ENCODE assay signal across 9 cellular contexts in the genomic region with DNA sequence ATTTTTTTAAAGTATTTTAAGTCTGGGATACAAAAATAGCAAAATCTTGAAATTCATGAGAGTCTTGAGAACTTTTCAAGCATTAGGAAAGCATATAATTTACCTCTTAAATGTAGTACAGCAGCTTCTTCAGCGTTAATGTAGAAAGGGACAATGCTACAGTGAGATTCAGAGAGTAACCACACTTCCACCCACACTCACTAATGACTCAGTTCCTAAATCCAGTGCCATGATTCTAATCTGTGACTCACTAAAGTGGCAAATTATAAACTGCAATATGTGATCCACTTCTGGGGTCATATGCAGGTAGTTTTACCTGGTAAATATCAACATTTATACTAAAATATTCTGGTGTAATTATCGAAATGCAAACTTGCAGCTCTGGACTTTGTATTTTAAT.
"Had no signal": no experiment of that assay in that cellular context is flagged by ENCODE, and none has a peak within 500 bp of the region (broad histone marks: within the 10 kb centered on the region; RNA-seq: fewer than 3 reads in every experiment).

No MANE protein-coding gene starts in this region.

- DNase-seq: activated effector memory CD4-positive, alpha-beta T cell treated with Interleukin-2 at 50 U/mL for 16 hours; activated T-cell treated with anti-CD3 and anti-CD28 coated beads, Interleukin-2, amount 50 U/mL, for 24 hours; amygdala; posterior cingulate gyrus; T-helper 2 cell had no signal

- ATAC-seq: activated CD4-positive, CD25-positive, alpha-beta regulatory T cell treated with anti-CD3 and anti-CD28 coated beads, Interleukin-2, amount 50 U/mL, for 24 hours; activated naive CD4-positive, alpha-beta T cell treated with anti-CD3 and anti-CD28 coated beads, Interleukin-2, amount 50 U/mL, for 72 hours; gastroesophageal sphincter; stimulated activated effector memory CD8-positive, alpha-beta T cell treated with anti-CD3 and anti-CD28 coated beads, Interleukin-12 subunit alpha, Interleukin-12 subunit beta, amount 100 ng/mL, for 72 hours had no signal
